In the genomic region with DNA sequence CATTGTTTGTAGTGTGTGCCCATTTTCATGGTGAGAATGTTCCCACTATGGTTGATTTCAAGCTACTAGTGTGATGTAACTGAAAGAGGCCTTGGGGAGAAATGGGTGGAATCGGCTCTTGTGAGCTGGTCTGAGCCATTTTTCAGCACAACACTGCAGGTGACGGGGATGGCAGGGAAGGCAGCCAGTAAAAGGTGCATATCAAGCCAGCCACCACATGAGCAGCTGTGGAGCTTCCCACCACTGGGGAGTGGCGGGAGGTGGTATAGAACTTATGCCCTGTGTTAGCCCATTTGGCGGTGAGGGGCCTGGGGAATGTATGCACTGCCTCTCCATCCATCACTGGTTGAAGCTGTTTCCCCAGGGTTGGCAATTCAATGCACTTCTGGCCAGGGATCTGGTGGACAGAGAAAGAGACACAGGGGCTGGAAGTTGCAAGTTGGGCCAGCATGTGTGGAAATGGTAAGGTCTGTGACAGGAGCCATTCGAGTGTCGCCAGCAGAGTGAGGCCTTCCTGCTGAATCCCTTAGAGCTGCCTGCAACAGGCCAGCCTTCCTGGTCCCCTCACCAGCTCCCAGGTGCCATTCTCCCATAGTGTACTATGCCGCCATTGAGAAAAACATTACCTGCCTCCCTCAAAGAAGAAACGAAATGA, we compare ENCODE assay signal across 25 cellular contexts.
"Had no signal": no experiment of that assay in that cellular context is flagged by ENCODE, and none has a peak within 500 bp of the region (broad histone marks: within the 10 kb centered on the region; RNA-seq: fewer than 3 reads in every experiment).

No MANE protein-coding gene starts in this region.

- H3K9me3 Mint-ChIP-seq: effector memory CD8-positive, alpha-beta T cell; nephron; stimulated activated naive CD8-positive, alpha-beta T cell treated with anti-CD3 and anti-CD28 coated beads, Interleukin-15, Interleukin-2, amounts not matched to agents 100 ng/mL and 50 ng/mL, for 24 hours had no signal

- H3K4me1 Mint-ChIP-seq: nephron had no signal

- H3K36me3 Mint-ChIP-seq: naive thymus-derived CD4-positive, alpha-beta T cell; stimulated activated naive B cell treated with anti-CD40 and anti-IgM and Interleukin-4, amounts not matched to agents 10 μg/mL and 1 μg/mL and 100 μg/mL, for 72 hours had no signal

- DNase-seq: cortex of kidney; effector memory CD8-positive, alpha-beta T cell; erythroblast; gastrocnemius medialis; mammary epithelial cell; mesendoderm; midbrain; naive thymus-derived CD4-positive, alpha-beta T cell; nucleus accumbens; retina; right lobe of liver; small intestine; stimulated activated CD4-positive, alpha-beta T cell treated with anti-CD3 and anti-CD28 coated beads, Interleukin-15, amount 100 ng/mL, for 24 hours; stimulated activated CD4-positive, alpha-beta T cell treated with anti-CD3 and anti-CD28 coated beads, Interleukin-2, amount 100 ng/mL, for 48 hours; stimulated activated naive B cell treated with anti-CD40 and anti-IgM and Interleukin-4, amounts not matched to agents 10 μg/mL and 1 μg/mL and 100 μg/mL, for 72 hours; upper lobe of right lung; uterus had no signal

- H3K27ac ChIP-seq: gastrocnemius medialis, ovary, right lobe of liver, thoracic aorta, tibial nerve, upper lobe of right lung, uterus had no signal

- H3K36me3 ChIP-seq: gastrocnemius medialis, ovary, right lobe of liver, thoracic aorta, tibial nerve, upper lobe of right lung, uterus had no signal

- H3K4me3 Mint-ChIP-seq: effector memory CD8-positive, alpha-beta T cell; nephron; stimulated activated naive B cell treated with anti-CD40 and anti-IgM and Interleukin-4, amounts not matched to agents 10 μg/mL and 1 μg/mL and 100 μg/mL, for 72 hours; stimulated activated naive CD8-positive, alpha-beta T cell treated with anti-CD3 and anti-CD28 coated beads, Interleukin-15, Interleukin-2, amounts not matched to agents 100 ng/mL and 50 ng/mL, for 24 hours had no signal

- H3K27me3 ChIP-seq: gastrocnemius medialis, ovary, right lobe of liver, tibial nerve, upper lobe of right lung, uterus had no signal

- ATAC-seq: effector memory CD8-positive, alpha-beta T cell; gastrocnemius medialis; left lobe of liver; naive thymus-derived CD4-positive, alpha-beta T cell; right lobe of liver; stimulated activated naive B cell treated with anti-CD40 and anti-IgM and Interleukin-4, amounts not matched to agents 10 μg/mL and 1 μg/mL and 100 μg/mL, for 72 hours; upper lobe of right lung had no signal

- H3K27ac Mint-ChIP-seq: effector memory CD8-positive, alpha-beta T cell; nephron; stimulated activated naive B cell treated with anti-CD40 and anti-IgM and Interleukin-4, amounts not matched to agents 10 μg/mL and 1 μg/mL and 100 μg/mL, for 72 hours; stimulated activated naive CD8-positive, alpha-beta T cell treated with anti-CD3 and anti-CD28 coated beads, Interleukin-15, Interleukin-2, amounts not matched to agents 100 ng/mL and 50 ng/mL, for 24 hours had no signal

- H3K4me3 ChIP-seq: gastrocnemius medialis, ovary, right lobe of liver, thoracic aorta, tibial nerve, upper lobe of right lung, uterus had no signal

- FAIRE-seq: endometrium, keratinocyte, small intestine had no signal

- H3K9me3 ChIP-seq: gastrocnemius medialis, ovary, right lobe of liver, thoracic aorta, tibial nerve, upper lobe of right lung, uterus had no signal

- H3K27me3 Mint-ChIP-seq: stimulated activated naive CD8-positive, alpha-beta T cell treated with anti-CD3 and anti-CD28 coated beads, Interleukin-15, Interleukin-2, amounts not matched to agents 100 ng/mL and 50 ng/mL, for 24 hours had no signal

- H3K4me1 ChIP-seq: gastrocnemius medialis, right lobe of liver, tibial nerve, upper lobe of right lung, uterus had no signal
